ENCODE assay signal across 34 cellular contexts in genomic region chr5:4981612-4982011, GRCh38.
"Had no signal": no experiment of that assay in that cellular context is flagged by ENCODE, and none has a peak within 500 bp of the region (broad histone marks: within the 10 kb centered on the region; RNA-seq: fewer than 3 reads in every experiment).

No MANE protein-coding gene starts in this region.

- H3K36me3 ChIP-seq: MG63 had no signal

- H3K27ac ChIP-seq: KMS-11 had no signal

- H3K4me3 ChIP-seq: MG63 had no signal

- H3K9ac ChIP-seq: KMS-11 had no signal

- DNase-seq: Karpas-422, Kasumi-1, MG63, MM.1S, MV-4-11, NCI-H1048, NCI-H1092, NCI-H1092 treated with DMSO at 0.1 percent for 48 hours, NCI-H1105, NCI-H1105 treated with DMSO at 0.1 percent for 48 hours, NCI-H1417, NCI-H1417 treated with DMSO at 0.1 percent for 48 hours, NCI-H1436, NCI-H1436 treated with DMSO at 0.1 percent for 48 hours, NCI-H146, NCI-H1694, NCI-H1694 treated with DMSO at 0.1 percent for 48 hours, NCI-H187, NCI-H187 treated with DMSO at 0.1 percent for 48 hours, NCI-H1930, NCI-H2029, NCI-H2029 treated with DMSO at 0.1 percent for 48 hours, NCI-H2081, NCI-H2081 treated with DMSO at 0.1 percent for 48 hours, NCI-H2107, NCI-H2171, NCI-H2171 treated with DMSO at 0.1 percent for 48 hours, NCI-H2227 treated with DMSO at 0.1 percent for 48 hours, NCI-H226, NCI-H345, NCI-H446, NCI-H446 treated with DMSO at 0.1 percent for 48 hours, NCI-H510A had no signal
